In the genomic region with DNA sequence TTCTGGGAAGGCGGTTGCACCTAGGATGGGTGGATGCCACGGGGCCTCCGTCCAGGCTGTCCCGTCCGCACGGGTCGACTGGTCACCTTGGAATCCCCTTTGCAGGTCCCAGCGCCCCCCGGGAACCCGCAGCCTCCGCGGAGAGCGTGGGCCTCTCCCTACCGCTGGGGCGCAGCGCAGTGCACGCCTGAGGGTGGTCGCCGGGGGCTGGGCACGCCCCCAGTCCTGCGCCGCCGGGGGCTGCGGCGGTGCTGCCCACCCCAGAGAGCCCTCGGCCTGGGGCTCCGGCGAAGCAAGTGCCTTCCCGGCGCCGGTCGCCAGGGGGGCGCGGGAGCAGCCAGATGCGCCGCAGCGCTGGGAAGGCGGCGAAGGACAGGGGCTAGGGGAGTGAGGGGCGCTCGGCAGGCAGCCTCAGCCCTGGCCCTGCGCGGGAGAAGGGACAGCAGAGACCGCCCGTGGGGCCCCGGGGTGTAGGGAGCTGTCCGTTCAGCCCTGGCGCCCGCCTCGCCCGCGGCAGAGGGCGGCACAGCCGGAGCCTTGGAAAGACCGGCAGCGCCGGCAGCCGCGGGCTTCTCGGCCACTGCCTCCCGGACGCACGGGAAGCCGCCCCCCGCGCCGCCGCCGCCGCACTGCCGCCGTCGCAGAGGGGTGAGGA, we compare ENCODE assay signal across 8 cellular contexts. TPM values are rescaled to one million over a fixed set of nuclear protein-coding genes. Genes with fewer than 3 reads are reported as not detected.
DNase-seq lines count a peak whose midpoint lies in the region; ATAC-seq, FAIRE-seq and TF ChIP-seq lines count a peak whose summit lies in the region.

No MANE protein-coding gene starts in this region.

- H3K4me3 Mint-ChIP-seq in MCF 10A (ENCODE audit: unreplicated experiment) = no peak overlapping the region

- no peak overlapping the region for H3K27ac Mint-ChIP-seq in MCF 10A (ENCODE audit: low read depth, unreplicated experiment)

- H3F3A ChIP-seq in DOHH2 (ENCODE audit: control insufficient read depth, insufficient read depth) = no peaks in the 10 kb centered on the region

- peaks cover 13% of the 10 kb centered on the region for H3K4me1 ChIP-seq in DOHH2 (ENCODE audit: control insufficient read depth, low read length)
- peaks cover 0 to 27% of the 10 kb centered on the region in 2 donors for H3K4me1 ChIP-seq in left lung

- POLR2A ChIA-PET in MCF 10A (lab: Yijun Ruan, JAX) = interaction anchor here (0.6 to 1.4 kb wide), 3 partner anchors 9 to 88 kb away, joined by 3 to 5 read pairs (median 3); no protein-coding TSS in a partner anchor

- no TSS peak for BruUV-seq in MCF 10A (replicated peaks; lab: Mats Ljungman, UMichigan)

- peak overlapping the region; percentile 42 for H3K4me2 ChIP-seq in DOHH2 (ENCODE audit: low read length)

- no peaks in the 10 kb centered on the region for H3K36me3 Mint-ChIP-seq in MCF 10A (ENCODE audit: insufficient read depth, unreplicated experiment)

- H3K36me3 ChIP-seq in DOHH2 (ENCODE audit: control insufficient read depth, low read length) (no peaks in the 10 kb centered on the region), left lung (no peaks in the 10 kb centered on the region)

- no peaks in the 10 kb centered on the region for H3K79me2 ChIP-seq in DOHH2 (ENCODE audit: control insufficient read depth, low read length)

- TF ChIP-seq CTCF in DOHH2 (IDR thresholded peaks at IDR 0.05; ENCODE audit: low read depth, low read length, poor library complexity, severe bottlenecking) = peak; percentile 21
- peak; percentile 25 for TF ChIP-seq CTCF in MCF 10A (IDR thresholded peaks at IDR 0.05; ENCODE audit: unreplicated experiment)
- peak in 1 of 2 donors; percentile 11 for TF ChIP-seq CTCF in left lung (IDR thresholded peaks at IDR 0.05)

- peaks cover 89% of the 10 kb centered on the region for H3K27me3 Mint-ChIP-seq in MCF 10A (ENCODE audit: insufficient read depth, unreplicated experiment)

- H3K9me2 ChIP-seq in DOHH2 (replicated peaks; ENCODE audit: control insufficient read depth, low read length) = no peaks in the 10 kb centered on the region

- intact Hi-C loops in MCF 10A (cut with micrococcal nuclease) = no loop called here
- intact Hi-C loops in left lung (cut with DNase I) = no loop called here

- 0 out of 2 replicates have a peak overlapping the region, but pooled peaks have one; percentile 4 for H3K4me3 ChIP-seq in DOHH2 (ENCODE audit: low read length)
- peak overlapping the region in 1 of 2 donors; percentile 17 for H3K4me3 ChIP-seq in left lung

- no peaks in the 10 kb centered on the region for H3K4me1 Mint-ChIP-seq in MCF 10A (ENCODE audit: insufficient read depth, unreplicated experiment)

- peak; percentile 30 for ATAC-seq in left lung
- ATAC-seq in GM19035 (IDR thresholded peaks at IDR 0.05; ENCODE audit: unreplicated experiment) = no peak

- H3K9me3 ChIP-seq in DOHH2 (ENCODE audit: control insufficient read depth, insufficient read depth, low read length) (no peaks in the 10 kb centered on the region), left lung (no peaks in the 10 kb centered on the region)

- H3K27me3 ChIP-seq in DOHH2 (ENCODE audit: control insufficient read depth, low read length) = peaks cover 93% of the 10 kb centered on the region
- peaks cover 76 to 100% of the 10 kb centered on the region in 2 donors for H3K27me3 ChIP-seq in left lung

- FAIRE-seq in urothelium cell line (lab: Jason Lieb, UNC) = peak; percentile 35

- CTCF ChIA-PET in MCF 10A (lab: Yijun Ruan, JAX) = interaction anchor here (0.6 to 3.6 kb wide), 4 partner anchors 12 to 464 kb away, joined by 3 to 25 read pairs (median 8); no protein-coding TSS in a partner anchor

- DNase-seq in M059J (ENCODE audit: low read depth) (peak; percentile 22), MCF 10A (ENCODE audit: unreplicated experiment) (no peak), left lung (no peak), urothelium cell line (ENCODE audit: low spot score) (peak; percentile 80), NCI-H2029 (lab: John Stamatoyannopoulos, UW) (no peak)
- no peak for DNase-seq in activated CD4-positive, alpha-beta T cell treated with anti-CD3 and anti-CD28 coated beads for 4 hours

- H3K9me3 Mint-ChIP-seq in MCF 10A (ENCODE audit: unreplicated experiment) = no peaks in the 10 kb centered on the region

- H3K27ac ChIP-seq in DOHH2 (ENCODE audit: low read depth, low read length) = no peak overlapping the region
- no peak overlapping the region for H3K27ac ChIP-seq in left lung

- H4K20me1 ChIP-seq in DOHH2 (ENCODE audit: control insufficient read depth, insufficient read depth, low read depth, low read length) = no peaks in the 10 kb centered on the region

RNA-seq across cellular contexts. Expression of gene ZDHHC22, which starts 0.5 kb away (rescaled TPM):
- total RNA-seq in M059J (2014; rRNA removed; shearing (Covaris generic)) = 0.02 TPM in 1 of 2 replicates, not detected in the other
- not detected in 2 replicates for total RNA-seq in MCF 10A (2022)
- not detected for total RNA-seq in left lung

RNA-seq across cellular contexts. Expression of gene TMEM63C, which starts 40.5 kb away (rescaled TPM):
- 0.20 and 0.39 TPM in 2 replicates for total RNA-seq in M059J (2014; rRNA removed; shearing (Covaris generic))
- total RNA-seq in MCF 10A (2022) = 5.1 and 9.3 TPM in 2 replicates
- under 1 TPM in 1 of 2 donors, not detected in 1; 0.47 TPM for total RNA-seq in left lung

RNA-seq across cellular contexts. Expression of gene CIPC, which starts 43.0 kb away (rescaled TPM):
- 14.2 and 19.2 TPM in 2 replicates for total RNA-seq in M059J (2014; rRNA removed; shearing (Covaris generic))
- 9.7 and 11.4 TPM in 2 replicates for total RNA-seq in MCF 10A (2022)
- 10 to 100 TPM; 18.6 to 19.8 TPM for total RNA-seq in left lung

Comparison
In these comparisons a context has a peak if more than half of its experiments do, and no peak if none do; other contexts are left out.
1. DNase-seq: peak in M059J (single experiment) and urothelium cell line (single experiment); none in MCF 10A (single experiment), left lung (0 of 2), NCI-H2029 (single experiment) and activated CD4-positive, alpha-beta T cell treated with anti-CD3 and anti-CD28 coated beads for 4 hours (0 of 2).